22 cellular contexts compared by ENCODE assay signal in the genomic region with DNA sequence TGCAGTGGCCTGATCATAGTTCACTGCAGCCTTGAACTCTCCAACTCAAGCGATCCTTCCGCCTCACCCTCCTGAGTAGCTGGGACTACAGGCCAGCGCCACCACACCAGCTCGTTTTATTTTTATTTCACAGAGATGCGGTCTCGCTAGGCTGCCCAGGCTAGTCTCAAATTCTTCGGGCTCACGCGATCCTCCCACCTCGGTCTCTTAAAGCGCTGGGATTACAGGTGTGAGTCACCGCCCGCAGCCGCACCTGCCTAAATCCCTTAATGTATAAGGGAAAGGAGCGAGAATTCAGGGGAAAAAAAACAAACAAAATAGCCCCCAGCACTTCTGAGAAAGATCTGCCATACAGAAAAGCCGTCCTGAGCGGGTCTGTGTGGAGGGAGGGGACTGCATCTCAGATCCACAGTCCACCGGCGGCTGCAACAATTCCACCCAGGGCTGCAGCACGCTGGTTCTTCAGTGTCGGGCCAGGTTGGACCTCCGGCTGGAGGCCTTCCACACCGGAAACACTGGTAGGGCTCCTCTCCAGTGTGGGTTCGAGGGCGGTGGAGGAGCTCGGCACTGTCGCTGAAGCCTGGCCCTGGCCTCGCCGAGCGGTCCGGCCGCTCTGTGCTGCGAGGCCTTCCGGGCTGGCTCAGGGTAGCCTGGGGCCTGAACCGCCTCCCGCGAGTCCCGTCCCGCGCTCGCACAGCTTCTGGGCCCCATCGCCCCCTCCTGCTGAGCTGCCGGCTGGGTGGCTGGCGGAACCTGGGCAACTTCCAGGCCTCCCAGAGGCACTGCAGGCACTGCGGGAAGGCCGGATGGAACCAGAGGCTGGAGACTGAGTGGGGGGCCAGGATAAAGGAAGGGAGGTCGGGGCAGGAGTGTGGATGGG. TPM values are rescaled to one million over a fixed set of nuclear protein-coding genes. Genes with fewer than 3 reads are reported as not detected.
DNase-seq lines count a peak whose midpoint lies in the region; ATAC-seq, FAIRE-seq and TF ChIP-seq lines count a peak whose summit lies in the region.
"Had no signal": no experiment of that assay in that cellular context is flagged by ENCODE, and none has a peak within 500 bp of the region (broad histone marks: within the 10 kb centered on the region; RNA-seq: fewer than 3 reads in every experiment).

No MANE protein-coding gene starts in this region.

- CTCF ChIA-PET in RWPE1 (lab: Yijun Ruan, JAX): interaction anchor here (0.5 kb wide), 1 partner anchor 55 kb away, joined by 6 read pairs; no protein-coding TSS in a partner anchor
- CTCF ChIA-PET in HepG2 (lab: Yijun Ruan, JAX; ENCODE audit: low intra/inter-chr PET ratio, low total read pairs): no interaction called here

- POLR2A ChIA-PET in RWPE1 (lab: Yijun Ruan, JAX; ENCODE audit: low non-redundant PET) (interaction anchor here (1.5 kb wide), 1 partner anchor 24 kb away, joined by 3 read pairs; a partner anchor contains a TSS), HepG2 (lab: Yijun Ruan, JAX) (no interaction called here)

- no peak for TF ChIP-seq EP300 in HepG2 (IDR thresholded peaks at IDR 0.05; ENCODE audit: low read depth in 2 of 2, low read length in 2 of 2)
- no peak for TF ChIP-seq EP300 in HepG2 (CRISPR knock-in tag; IDR thresholded peaks at IDR 0.05; ENCODE audit: borderline replicate concordance)

- in situ Hi-C loops in HepG2 (cut with HindIII; ENCODE audit: extremely low pct_ligation_motif_present, low pct_unique_long_range_greater_than_20kb): loop anchor here (25.0 kb wide), 1 partner anchor 223 kb away; a partner anchor contains a TSS

- H3K4me3 Mint-ChIP-seq in T-helper 2 cell treated with Interferon-gamma antibody and Interleukin-4, amounts not matched to agents 5 μg/mL and 100 μg/mL, for 36 hours: no peak overlapping the region

- H3K9me3 ChIP-seq in HepG2 (ENCODE audit: low read length): no peaks in the 10 kb centered on the region
- H3K9me3 ChIP-seq: BLaER1 had no signal

- ATAC-seq in HepG2: peak; percentile 44
- ATAC-seq: Right ventricle myocardium inferior had no signal

- FAIRE-seq in HepG2 (lab: Jason Lieb, UNC): no peak
- FAIRE-seq: H54 had no signal

- H3K27ac ChIP-seq in RWPE1: no peak overlapping the region
- no peak overlapping the region for H3K27ac ChIP-seq in HepG2 (ENCODE audit: extremely low read length, insufficient read depth, low read length)
- H3K27ac ChIP-seq: BLaER1, PC-9 had no signal

- no peaks in the 10 kb centered on the region for H3K27me3 Mint-ChIP-seq in T-helper 2 cell treated with Interferon-gamma antibody and Interleukin-4, amounts not matched to agents 5 μg/mL and 100 μg/mL, for 36 hours (ENCODE audit: low read depth)
- H3K27me3 Mint-ChIP-seq: CD8-positive, alpha-beta memory T cell had no signal

- no peak overlapping the region for H3K27ac Mint-ChIP-seq in T-helper 2 cell treated with Interferon-gamma antibody and Interleukin-4, amounts not matched to agents 5 μg/mL and 100 μg/mL, for 36 hours
- H3K27ac Mint-ChIP-seq: CD8-positive, alpha-beta memory T cell had no signal

- H3K4me1 ChIP-seq in HepG2 (ENCODE audit: insufficient read depth, low read length): no peaks in the 10 kb centered on the region

- no peaks in the 10 kb centered on the region for H4K20me1 ChIP-seq in HepG2 (ENCODE audit: insufficient read depth, low read length)
- H4K20me1 ChIP-seq: BLaER1 had no signal

- no peaks in the 10 kb centered on the region for H3K36me3 Mint-ChIP-seq in T-helper 2 cell treated with Interferon-gamma antibody and Interleukin-4, amounts not matched to agents 5 μg/mL and 100 μg/mL, for 36 hours (ENCODE audit: low read depth)
- H3K36me3 Mint-ChIP-seq: CD8-positive, alpha-beta memory T cell had no signal

- H3K79me2 ChIP-seq in HepG2 (ENCODE audit: insufficient read depth, low read length): no peaks in the 10 kb centered on the region

- H3K27me3 ChIP-seq in HepG2 (ENCODE audit: control insufficient read depth in 1 of 2, insufficient read depth in 2 of 2, low read length in 2 of 2): peaks cover 1 to 23% of the 10 kb centered on the region in 2 experiments; a peak in 2 of 5 replicates
- H3K27me3 ChIP-seq: BLaER1 had no signal

- H3K9ac ChIP-seq in HepG2 (ENCODE audit: insufficient read depth, low read depth, low read length): no peak overlapping the region
- H3K9ac ChIP-seq: BLaER1 had no signal

- peaks cover 21% of the 10 kb centered on the region for H3K4me1 Mint-ChIP-seq in T-helper 2 cell treated with Interferon-gamma antibody and Interleukin-4, amounts not matched to agents 5 μg/mL and 100 μg/mL, for 36 hours (ENCODE audit: low read depth)

- no peak for TF ChIP-seq POLR2A in HepG2 (IDR thresholded peaks at IDR 0.05; ENCODE audit: insufficient read depth in 1 of 2, low read depth in 2 of 2, low read length in 2 of 2)

- TF ChIP-seq CTCF in RWPE1 (conservative IDR thresholded peaks at IDR 0.05; ENCODE audit: low read depth) (no peak), HepG2 (CRISPR knock-in tag; IDR thresholded peaks at IDR 0.05) (no peak)

- peak; percentile 48 for DNase-seq in activated effector memory CD4-positive, alpha-beta T cell treated with anti-CD3 and anti-CD28 coated beads, Interleukin-2, amount 50 U/mL, for 16 hours
- no peak for DNase-seq in activated effector memory CD4-positive, alpha-beta T cell treated with Interleukin-2 at 50 U/mL for 16 hours
- DNase-seq in RWPE1 (ENCODE audit: low spot score): peak; percentile 18
- DNase-seq in HepG2 (ENCODE audit: low spot score): no peak
- DNase-seq in NCI-H2029 treated with DMSO at 0.1 percent for 48 hours (lab: John Stamatoyannopoulos, UW): no peak
- DNase-seq in cerebellum (ENCODE audit: low spot score): no peak
- DNase-seq in activated T-cell treated with anti-CD3 and anti-CD28 coated beads for 4 hours: no peak
- DNase-seq in T-helper 2 cell treated with Interferon-gamma antibody and Interleukin-4, amounts not matched to agents 5 μg/mL and 100 μg/mL, for 36 hours (ENCODE audit: low spot score): no peak
- DNase-seq: CD8-positive, alpha-beta memory T cell; IMR-90; Kasumi-1; NCI-H1930; NCI-H2171 treated with DMSO at 0.1 percent for 48 hours; NCI-H774; PC-9 had no signal

- H3K4me2 ChIP-seq in HepG2 (ENCODE audit: low read depth, low read length): no peak overlapping the region
- H3K4me2 ChIP-seq: BLaER1, PC-9 had no signal

- no peak overlapping the region for H2AFZ ChIP-seq in HepG2 (ENCODE audit: low read length)
- H2AFZ ChIP-seq: PC-9 had no signal

- intact Hi-C loops in HepG2 (cut with micrococcal nuclease; ENCODE audit: unreplicated experiment): no loop called here

- H3K36me3 ChIP-seq in HepG2 (replicated peaks in 1 of 2; ENCODE audit: control insufficient read depth in 1 of 2, insufficient read depth in 2 of 2, low read length in 2 of 2): no peaks in the 10 kb centered on the region
- H3K36me3 ChIP-seq: BLaER1 had no signal

- no peak for TF ChIP-seq RAD21 in HepG2 (CRISPR knock-in tag; IDR thresholded peaks at IDR 0.05)

- H3K9me3 Mint-ChIP-seq in T-helper 2 cell treated with Interferon-gamma antibody and Interleukin-4, amounts not matched to agents 5 μg/mL and 100 μg/mL, for 36 hours: no peaks in the 10 kb centered on the region
- H3K9me3 Mint-ChIP-seq: CD8-positive, alpha-beta memory T cell had no signal

- BruUV-seq in HepG2 (replicated peaks; lab: Mats Ljungman, UMichigan): no TSS peak

- no peak overlapping the region for H3K4me3 ChIP-seq in HepG2 (replicated peaks in 1 of 3; ENCODE audit: insufficient read depth in 1 of 3, low read depth in 2 of 3, low read length in 3 of 3)
- H3K4me3 ChIP-seq: BLaER1, PC-9 had no signal

- 72% methylated on average over 29 of the region's 47 CpGs for WGBS in HepG2 (ENCODE audit: low lambda C conversion rate)

RNA-seq across cellular contexts. Expression of a gene that starts 7.0 kb away (rescaled TPM):
- not detected in 2 replicates for total RNA-seq in HepG2 (2016; rRNA removed; fragmentation: Illumina TruSeq; extraction: Trizol)
- total RNA-seq in HepG2 (2016; cell fraction: cytosol; rRNA removed; fragmentation: Illumina TruSeq; extraction: Trizol; ENCODE audit: low read depth): 0.20 TPM in 1 of 2 replicates, not detected in the other
- not detected in 2 replicates for total RNA-seq in HepG2 (2016; cell fraction: insoluble cytoplasmic fraction; rRNA removed; fragmentation: Illumina TruSeq; extraction: Trizol)
- not detected in 2 replicates for total RNA-seq in HepG2 (2016; cell fraction: membrane; rRNA removed; fragmentation: Illumina TruSeq; extraction: Trizol)
- total RNA-seq in HepG2 (2016; cell fraction: nucleus; rRNA removed; fragmentation: Illumina TruSeq; extraction: Trizol): not detected in 2 replicates
- polyA plus RNA-seq in HepG2 (2011; rRNA removed): 0.03 and 0.04 TPM in 2 replicates
- polyA plus RNA-seq in HepG2 (2011; cell fraction: cytosol; rRNA removed): 0.04 TPM in 1 of 2 replicates, not detected in the other
- polyA plus RNA-seq in HepG2 (2011; cell fraction: nucleus; rRNA removed): not detected in 2 replicates
- polyA plus RNA-seq in HepG2 (2012): not detected in 2 replicates
- polyA plus RNA-seq in HepG2 (2016; cell fraction: cytosol; fragmentation: Illumina TruSeq; extraction: Trizol; ENCODE audit: low read depth): not detected in 2 replicates
- polyA plus RNA-seq in HepG2 (2016; cell fraction: insoluble cytoplasmic fraction; fragmentation: Illumina TruSeq; extraction: Trizol; ENCODE audit: low read depth): not detected in 2 replicates
- not detected in 2 replicates for polyA plus RNA-seq in HepG2 (2016; cell fraction: membrane; fragmentation: Illumina TruSeq; extraction: Trizol; ENCODE audit: low read depth)
- polyA plus RNA-seq in HepG2 (2016; cell fraction: nucleus; fragmentation: Illumina TruSeq; extraction: Trizol; ENCODE audit: insufficient read depth, low read depth): not detected in 2 replicates
- 0.12 TPM in 1 of 2 replicates, not detected in the other for polyA minus RNA-seq in HepG2 (2011; rRNA and poly(A)+ RNA removed; ENCODE audit: low replicate concordance)
- polyA minus RNA-seq in HepG2 (2011; cell fraction: cytosol; rRNA and poly(A)+ RNA removed): not detected in 2 replicates
- polyA minus RNA-seq in HepG2 (2011; cell fraction: nucleus; rRNA and poly(A)+ RNA removed): not detected in 2 replicates
- 2.0 TPM for total RNA-seq in cerebellum
- total RNA-seq: A172, Daoy, HT-29 had no signal

RNA-seq across cellular contexts. Expression of a gene that starts 7.4 kb away (rescaled TPM):
- total RNA-seq in HepG2 (2016; rRNA removed; fragmentation: Illumina TruSeq; extraction: Trizol): not detected in 2 replicates
- total RNA-seq in HepG2 (2016; cell fraction: cytosol; rRNA removed; fragmentation: Illumina TruSeq; extraction: Trizol; ENCODE audit: low read depth): not detected in 2 replicates
- not detected in 2 replicates for total RNA-seq in HepG2 (2016; cell fraction: insoluble cytoplasmic fraction; rRNA removed; fragmentation: Illumina TruSeq; extraction: Trizol)
- total RNA-seq in HepG2 (2016; cell fraction: membrane; rRNA removed; fragmentation: Illumina TruSeq; extraction: Trizol): not detected in 2 replicates
- total RNA-seq in HepG2 (2016; cell fraction: nucleus; rRNA removed; fragmentation: Illumina TruSeq; extraction: Trizol): not detected in 2 replicates
- polyA plus RNA-seq in HepG2 (2011; rRNA removed): not detected in 2 replicates
- not detected in 2 replicates for polyA plus RNA-seq in HepG2 (2011; cell fraction: cytosol; rRNA removed)
- not detected in 2 replicates for polyA plus RNA-seq in HepG2 (2011; cell fraction: nucleus; rRNA removed)
- polyA plus RNA-seq in HepG2 (2012): not detected in 2 replicates
- polyA plus RNA-seq in HepG2 (2016; cell fraction: cytosol; fragmentation: Illumina TruSeq; extraction: Trizol; ENCODE audit: low read depth): not detected in 2 replicates
- polyA plus RNA-seq in HepG2 (2016; cell fraction: insoluble cytoplasmic fraction; fragmentation: Illumina TruSeq; extraction: Trizol; ENCODE audit: low read depth): not detected in 2 replicates
- not detected in 2 replicates for polyA plus RNA-seq in HepG2 (2016; cell fraction: membrane; fragmentation: Illumina TruSeq; extraction: Trizol; ENCODE audit: low read depth)
- polyA plus RNA-seq in HepG2 (2016; cell fraction: nucleus; fragmentation: Illumina TruSeq; extraction: Trizol; ENCODE audit: insufficient read depth, low read depth): not detected in 2 replicates
- not detected in 2 replicates for polyA minus RNA-seq in HepG2 (2011; rRNA and poly(A)+ RNA removed; ENCODE audit: low replicate concordance)
- polyA minus RNA-seq in HepG2 (2011; cell fraction: cytosol; rRNA and poly(A)+ RNA removed): not detected in 2 replicates
- not detected in 2 replicates for polyA minus RNA-seq in HepG2 (2011; cell fraction: nucleus; rRNA and poly(A)+ RNA removed)
- not detected for total RNA-seq in cerebellum
- total RNA-seq: A172; CD8-positive, alpha-beta memory T cell; Daoy; HT-29; IMR-90; NCI-H460; PC-9 had no signal
- polyA plus RNA-seq: CD8-positive, alpha-beta memory T cell; IMR-90 had no signal

RNA-seq across cellular contexts. Expression of a gene that starts 23.7 kb away (rescaled TPM):
- total RNA-seq in HepG2 (2016; rRNA removed; fragmentation: Illumina TruSeq; extraction: Trizol) (13.0 and 22.3 TPM in 2 replicates), cerebellum (5.3 TPM)
- 2.5 and 3.1 TPM in 2 replicates for total RNA-seq in HepG2 (2016; cell fraction: cytosol; rRNA removed; fragmentation: Illumina TruSeq; extraction: Trizol; ENCODE audit: low read depth)
- 10.7 and 21.4 TPM in 2 replicates for total RNA-seq in HepG2 (2016; cell fraction: insoluble cytoplasmic fraction; rRNA removed; fragmentation: Illumina TruSeq; extraction: Trizol)
- total RNA-seq in HepG2 (2016; cell fraction: membrane; rRNA removed; fragmentation: Illumina TruSeq; extraction: Trizol): 5.2 and 6.5 TPM in 2 replicates
- 20.2 and 21.0 TPM in 2 replicates for total RNA-seq in HepG2 (2016; cell fraction: nucleus; rRNA removed; fragmentation: Illumina TruSeq; extraction: Trizol)
- 10.8 and 11.9 TPM in 2 replicates for polyA plus RNA-seq in HepG2 (2011; rRNA removed)
- polyA plus RNA-seq in HepG2 (2011; cell fraction: cytosol; rRNA removed): 6.1 and 8.8 TPM in 2 replicates
- polyA plus RNA-seq in HepG2 (2011; cell fraction: nucleus; rRNA removed): 83.4 and 108 TPM in 2 replicates
- 6.3 and 9.1 TPM in 2 replicates for polyA plus RNA-seq in HepG2 (2012)
- 1.9 and 2.5 TPM in 2 replicates for polyA plus RNA-seq in HepG2 (2016; cell fraction: cytosol; fragmentation: Illumina TruSeq; extraction: Trizol; ENCODE audit: low read depth)
- 13.4 and 15.6 TPM in 2 replicates for polyA plus RNA-seq in HepG2 (2016; cell fraction: insoluble cytoplasmic fraction; fragmentation: Illumina TruSeq; extraction: Trizol; ENCODE audit: low read depth)
- 3.6 and 4.2 TPM in 2 replicates for polyA plus RNA-seq in HepG2 (2016; cell fraction: membrane; fragmentation: Illumina TruSeq; extraction: Trizol; ENCODE audit: low read depth)
- 51.3 and 57.5 TPM in 2 replicates for polyA plus RNA-seq in HepG2 (2016; cell fraction: nucleus; fragmentation: Illumina TruSeq; extraction: Trizol; ENCODE audit: insufficient read depth, low read depth)
- polyA minus RNA-seq in HepG2 (2011; rRNA and poly(A)+ RNA removed; ENCODE audit: low replicate concordance): 7.1 and 29.7 TPM in 2 replicates
- polyA minus RNA-seq in HepG2 (2011; cell fraction: cytosol; rRNA and poly(A)+ RNA removed): 6.3 and 6.8 TPM in 2 replicates
- 19.5 and 24.3 TPM in 2 replicates for polyA minus RNA-seq in HepG2 (2011; cell fraction: nucleus; rRNA and poly(A)+ RNA removed)

RNA-seq across cellular contexts. Expression of a gene that starts 36.4 kb away (rescaled TPM):
- total RNA-seq in HepG2 (2016; rRNA removed; fragmentation: Illumina TruSeq; extraction: Trizol) (0.52 and 0.80 TPM in 2 replicates), cerebellum (4.4 TPM)
- 0.53 and 0.61 TPM in 2 replicates for total RNA-seq in HepG2 (2016; cell fraction: cytosol; rRNA removed; fragmentation: Illumina TruSeq; extraction: Trizol; ENCODE audit: low read depth)
- 0.31 and 0.87 TPM in 2 replicates for total RNA-seq in HepG2 (2016; cell fraction: insoluble cytoplasmic fraction; rRNA removed; fragmentation: Illumina TruSeq; extraction: Trizol)
- 0.72 and 0.80 TPM in 2 replicates for total RNA-seq in HepG2 (2016; cell fraction: membrane; rRNA removed; fragmentation: Illumina TruSeq; extraction: Trizol)
- 0.84 and 0.97 TPM in 2 replicates for total RNA-seq in HepG2 (2016; cell fraction: nucleus; rRNA removed; fragmentation: Illumina TruSeq; extraction: Trizol)
- polyA plus RNA-seq in HepG2 (2011; rRNA removed): 2.9 TPM in 2 replicates
- 2.2 and 2.6 TPM in 2 replicates for polyA plus RNA-seq in HepG2 (2011; cell fraction: cytosol; rRNA removed)
- polyA plus RNA-seq in HepG2 (2011; cell fraction: nucleus; rRNA removed): 6.8 and 7.8 TPM in 2 replicates
- 0.55 and 1.2 TPM in 2 replicates for polyA plus RNA-seq in HepG2 (2012)
- 1.5 and 2.0 TPM in 2 replicates for polyA plus RNA-seq in HepG2 (2016; cell fraction: cytosol; fragmentation: Illumina TruSeq; extraction: Trizol; ENCODE audit: low read depth)
- polyA plus RNA-seq in HepG2 (2016; cell fraction: insoluble cytoplasmic fraction; fragmentation: Illumina TruSeq; extraction: Trizol; ENCODE audit: low read depth): 1.0 and 1.6 TPM in 2 replicates
- 1.6 and 2.4 TPM in 2 replicates for polyA plus RNA-seq in HepG2 (2016; cell fraction: membrane; fragmentation: Illumina TruSeq; extraction: Trizol; ENCODE audit: low read depth)
- polyA plus RNA-seq in HepG2 (2016; cell fraction: nucleus; fragmentation: Illumina TruSeq; extraction: Trizol; ENCODE audit: insufficient read depth, low read depth): 1.2 and 2.2 TPM in 2 replicates
- polyA minus RNA-seq in HepG2 (2011; rRNA and poly(A)+ RNA removed; ENCODE audit: low replicate concordance): 1.8 and 12.1 TPM in 2 replicates
- polyA minus RNA-seq in HepG2 (2011; cell fraction: cytosol; rRNA and poly(A)+ RNA removed): 1.4 and 3.0 TPM in 2 replicates
- polyA minus RNA-seq in HepG2 (2011; cell fraction: nucleus; rRNA and poly(A)+ RNA removed): 1.2 and 3.4 TPM in 2 replicates
- polyA plus RNA-seq: CD8-positive, alpha-beta memory T cell had no signal

RNA-seq across cellular contexts. Expression of a gene that starts 42.4 kb away (rescaled TPM):
- total RNA-seq in HepG2 (2016; rRNA removed; fragmentation: Illumina TruSeq; extraction: Trizol): not detected in 2 replicates
- not detected in 2 replicates for total RNA-seq in HepG2 (2016; cell fraction: cytosol; rRNA removed; fragmentation: Illumina TruSeq; extraction: Trizol; ENCODE audit: low read depth)
- total RNA-seq in HepG2 (2016; cell fraction: insoluble cytoplasmic fraction; rRNA removed; fragmentation: Illumina TruSeq; extraction: Trizol): not detected in 2 replicates
- not detected in 2 replicates for total RNA-seq in HepG2 (2016; cell fraction: membrane; rRNA removed; fragmentation: Illumina TruSeq; extraction: Trizol)
- total RNA-seq in HepG2 (2016; cell fraction: nucleus; rRNA removed; fragmentation: Illumina TruSeq; extraction: Trizol): not detected in 2 replicates
- polyA plus RNA-seq in HepG2 (2011; rRNA removed): not detected in 2 replicates
- not detected in 2 replicates for polyA plus RNA-seq in HepG2 (2011; cell fraction: cytosol; rRNA removed)
- polyA plus RNA-seq in HepG2 (2011; cell fraction: nucleus; rRNA removed): not detected in 2 replicates
- not detected in 2 replicates for polyA plus RNA-seq in HepG2 (2012)
- polyA plus RNA-seq in HepG2 (2016; cell fraction: cytosol; fragmentation: Illumina TruSeq; extraction: Trizol; ENCODE audit: low read depth): not detected in 2 replicates
- polyA plus RNA-seq in HepG2 (2016; cell fraction: insoluble cytoplasmic fraction; fragmentation: Illumina TruSeq; extraction: Trizol; ENCODE audit: low read depth): not detected in 2 replicates
- polyA plus RNA-seq in HepG2 (2016; cell fraction: membrane; fragmentation: Illumina TruSeq; extraction: Trizol; ENCODE audit: low read depth): not detected in 2 replicates
- not detected in 2 replicates for polyA plus RNA-seq in HepG2 (2016; cell fraction: nucleus; fragmentation: Illumina TruSeq; extraction: Trizol; ENCODE audit: insufficient read depth, low read depth)
- polyA minus RNA-seq in HepG2 (2011; rRNA and poly(A)+ RNA removed; ENCODE audit: low replicate concordance): not detected in 2 replicates
- polyA minus RNA-seq in HepG2 (2011; cell fraction: cytosol; rRNA and poly(A)+ RNA removed): not detected in 2 replicates
- not detected in 2 replicates for polyA minus RNA-seq in HepG2 (2011; cell fraction: nucleus; rRNA and poly(A)+ RNA removed)
- total RNA-seq in cerebellum: not detected
- total RNA-seq: A172; CD8-positive, alpha-beta memory T cell; HT-29; IMR-90; NCI-H460; PC-9 had no signal
- polyA plus RNA-seq: IMR-90 had no signal

Comparison
In these comparisons a context has a peak if more than half of its experiments do, and no peak if none do; other contexts are left out.
1. DNase-seq: peak in activated effector memory CD4-positive, alpha-beta T cell treated with anti-CD3 and anti-CD28 coated beads, Interleukin-2, amount 50 U/mL, for 16 hours (single experiment) and RWPE1 (single experiment); none in activated effector memory CD4-positive, alpha-beta T cell treated with Interleukin-2 at 50 U/mL for 16 hours (single experiment), HepG2 (single experiment), NCI-H2029 treated with DMSO at 0.1 percent for 48 hours (single experiment), cerebellum (single experiment), activated T-cell treated with anti-CD3 and anti-CD28 coated beads for 4 hours (single experiment) and T-helper 2 cell treated with Interferon-gamma antibody and Interleukin-4, amounts not matched to agents 5 μg/mL and 100 μg/mL, for 36 hours (single experiment).